ENCODE assay signal across 14 cellular contexts in genomic region chr17:81479175-81479574, GRCh38.
"Had no signal": no experiment of that assay in that cellular context is flagged by ENCODE, and none has a peak within 500 bp of the region (broad histone marks: within the 10 kb centered on the region; RNA-seq: fewer than 3 reads in every experiment).

No MANE protein-coding gene starts in this region.

- H3K4me3 ChIP-seq: right atrium auricular region, thyroid gland had no signal

- H3K27me3 ChIP-seq: right atrium auricular region, thyroid gland had no signal

- DNase-seq: activated CD4-positive, alpha-beta T cell treated with anti-CD3 and anti-CD28 coated beads, Interleukin-2, amount 50 U/mL, for 4 hours; activated CD4-positive, CD25-positive, alpha-beta regulatory T cell treated with anti-CD3 and anti-CD28 coated beads, Interleukin-2, amount 50 U/mL, for 72 hours; activated CD8-positive, alpha-beta memory T cell treated with anti-CD3 and anti-CD28 coated beads, Interleukin-2, amount 10 ng/mL, durations not matched to agents 7 days and 5 days; activated effector memory CD4-positive, alpha-beta T cell treated with Interleukin-2 at 50 U/mL for 16 hours; activated T-cell treated with anti-CD3 and anti-CD28 coated beads, Interleukin-2, amount 50 U/mL, for 24 hours; amniotic stem cell; effector memory CD4-positive, alpha-beta T cell; small intestine; thyroid gland had no signal

- ATAC-seq: activated CD8-positive, alpha-beta memory T cell treated with anti-CD3 and anti-CD28 coated beads, Interleukin-2, amount 10 ng/mL, durations not matched to agents 7 days and 5 days; activated naive CD4-positive, alpha-beta T cell treated with anti-CD3 and anti-CD28 coated beads, Interleukin-2, amount 50 U/mL, for 72 hours; left lobe of liver had no signal

- H3K27ac ChIP-seq: parathyroid adenoma, right atrium auricular region, thyroid gland had no signal

- H3K36me3 Mint-ChIP-seq: activated CD8-positive, alpha-beta memory T cell treated with anti-CD3 and anti-CD28 coated beads, Interleukin-2, amount 10 ng/mL, durations not matched to agents 7 days and 5 days; activated naive CD4-positive, alpha-beta T cell treated with anti-CD3 and anti-CD28 coated beads, Interleukin-2, amount 50 U/mL, for 72 hours; brain had no signal

- H3K4me3 Mint-ChIP-seq: activated CD8-positive, alpha-beta memory T cell treated with anti-CD3 and anti-CD28 coated beads, Interleukin-2, amount 10 ng/mL, durations not matched to agents 7 days and 5 days; activated T-cell treated with anti-CD3 and anti-CD28 coated beads, Interleukin-2, amount 50 U/mL, for 24 hours had no signal

- H3K9ac ChIP-seq: parathyroid adenoma had no signal

- H3K79me2 ChIP-seq: parathyroid adenoma had no signal

- FAIRE-seq: small intestine had no signal

- H2AFZ ChIP-seq: parathyroid adenoma had no signal

- H3K9me3 ChIP-seq: right atrium auricular region, thyroid gland had no signal

- H3K36me3 ChIP-seq: right atrium auricular region, thyroid gland had no signal

- H3K27ac Mint-ChIP-seq: activated CD8-positive, alpha-beta memory T cell treated with anti-CD3 and anti-CD28 coated beads, Interleukin-2, amount 10 ng/mL, durations not matched to agents 7 days and 5 days; activated naive CD4-positive, alpha-beta T cell treated with anti-CD3 and anti-CD28 coated beads, Interleukin-2, amount 50 U/mL, for 72 hours; activated T-cell treated with anti-CD3 and anti-CD28 coated beads, Interleukin-2, amount 50 U/mL, for 24 hours had no signal

- H3K9me3 Mint-ChIP-seq: activated naive CD4-positive, alpha-beta T cell treated with anti-CD3 and anti-CD28 coated beads, Interleukin-2, amount 50 U/mL, for 72 hours; activated T-cell treated with anti-CD3 and anti-CD28 coated beads, Interleukin-2, amount 50 U/mL, for 24 hours had no signal

- H3K27me3 Mint-ChIP-seq: brain had no signal
